Comparison of ENCODE assay signal across 25 cellular contexts in genomic region chr7:1100886-1101579, GRCh38. TPM values are rescaled to one million over a fixed set of nuclear protein-coding genes. Genes with fewer than 3 reads are reported as not detected.
DNase-seq lines count a peak whose midpoint lies in the region; ATAC-seq, FAIRE-seq and TF ChIP-seq lines count a peak whose summit lies in the region.
"Had no signal": no experiment of that assay in that cellular context is flagged by ENCODE, and none has a peak within 500 bp of the region (broad histone marks: within the 10 kb centered on the region; RNA-seq: fewer than 3 reads in every experiment).

No MANE protein-coding gene starts in this region.

- no peaks in the 10 kb centered on the region for H4K20me1 ChIP-seq in OCI-LY3 (ENCODE audit: insufficient read depth, low read length)

- DNase-seq in HTR-8/SVneo (ENCODE audit: insufficient read length, low spot score) = no peak
- no peak for DNase-seq in endodermal cell
- peak; percentile 68 for DNase-seq in retina
- no peak for DNase-seq in substantia nigra (lab: John Stamatoyannopoulos, UW)
- no peak for DNase-seq in NCI-H187 (lab: John Stamatoyannopoulos, UW)
- DNase-seq in activated naive CD4-positive, alpha-beta T cell treated with anti-CD3 and anti-CD28 coated beads, Interleukin-2, amount 50 U/mL, for 16 hours = no peak
- DNase-seq: activated CD4-positive, alpha-beta T cell treated with anti-CD3 and anti-CD28 coated beads for 36 hours; activated effector memory CD4-positive, alpha-beta T cell treated with anti-CD3 and anti-CD28 coated beads, Interleukin-2, amount 50 U/mL, for 16 hours; cerebellar nuclear complex; islet precursor cell; Karpas-422; left ventricle myocardium superior; naive B cell; NCI-H146; NCI-H226; NCI-H748 treated with DMSO at 0.1 percent for 48 hours; RPMI8226; stimulated activated CD4-positive, alpha-beta T cell treated with anti-CD3 and anti-CD28 coated beads, Interleukin-2, amount 100 ng/mL, for 48 hours; uterus had no signal

- peak overlapping the region; percentile 66 for H3K27ac Mint-ChIP-seq in endodermal cell
- H3K27ac Mint-ChIP-seq: CD14-positive monocyte; mesothelial cell of epicardium; naive B cell; T-helper 2 cell treated with Interferon-gamma antibody and Interleukin-4, amounts not matched to agents 5 μg/mL and 100 μg/mL, for 36 hours had no signal

- H3K9me3 Mint-ChIP-seq in endodermal cell = peaks cover 2% of the 10 kb centered on the region
- H3K9me3 Mint-ChIP-seq: T-helper 2 cell treated with Interferon-gamma antibody and Interleukin-4, amounts not matched to agents 5 μg/mL and 100 μg/mL, for 36 hours had no signal

- peak; percentile 54 for FAIRE-seq in HTR-8/SVneo (lab: Jason Lieb, UNC)

- H3K9me3 ChIP-seq in OCI-LY3 (ENCODE audit: insufficient read depth, low read length) (no peaks in the 10 kb centered on the region), endodermal cell (ENCODE audit: control insufficient read depth, low read length) (no peaks in the 10 kb centered on the region)
- H3K9me3 ChIP-seq: uterus had no signal

- no peaks in the 10 kb centered on the region for H3K27me3 Mint-ChIP-seq in endodermal cell (ENCODE audit: insufficient read depth)
- H3K27me3 Mint-ChIP-seq: activated CD4-positive, alpha-beta T cell treated with anti-CD3 and anti-CD28 coated beads for 36 hours had no signal

- no peaks in the 10 kb centered on the region for H3K27me3 ChIP-seq in OCI-LY3 (ENCODE audit: low read depth, low read length)
- no peaks in the 10 kb centered on the region for H3K27me3 ChIP-seq in endodermal cell (ENCODE audit: control insufficient read depth, insufficient read depth, low read length, poor library complexity, severe bottlenecking)
- H3K27me3 ChIP-seq: uterus had no signal

- TF ChIP-seq CTCF in OCI-LY3 (IDR thresholded peaks at IDR 0.05; ENCODE audit: low read depth, low read length) (no peak), endodermal cell (conservative IDR thresholded peaks at IDR 0.05) (no peak)

- H3K4me1 Mint-ChIP-seq in endodermal cell = no peaks in the 10 kb centered on the region

- H3K36me3 ChIP-seq in OCI-LY3 (replicated peaks; ENCODE audit: low read depth, low read length) = peaks cover 29% of the 10 kb centered on the region
- H3K36me3 ChIP-seq in endodermal cell (ENCODE audit: control insufficient read depth, insufficient read depth, low read length) = peaks cover 15% of the 10 kb centered on the region
- H3K36me3 ChIP-seq: uterus had no signal

- peaks cover 14% of the 10 kb centered on the region for H3K36me3 Mint-ChIP-seq in endodermal cell (ENCODE audit: low read depth)
- H3K36me3 Mint-ChIP-seq: CD14-positive monocyte had no signal

- H3K27ac ChIP-seq in OCI-LY3 (ENCODE audit: low read length) (peak overlapping the region; percentile 40), endodermal cell (ENCODE audit: low read depth, low read length) (peak overlapping the region; percentile 88), substantia nigra (ENCODE audit: low read depth, low read length, poor library complexity, severe bottlenecking) (no peak overlapping the region)
- H3K27ac ChIP-seq: uterus had no signal

- H3K79me2 ChIP-seq in OCI-LY3 (ENCODE audit: low read length) = peaks cover 44% of the 10 kb centered on the region

- H3K9ac ChIP-seq in OCI-LY3 (ENCODE audit: low read length) (peak overlapping the region; percentile 26; the same call in 1 of the 2 replicates), endodermal cell (ENCODE audit: extremely low read depth, low read length, poor library complexity, severe bottlenecking) (no peak overlapping the region)

- H3K4me2 ChIP-seq in OCI-LY3 (ENCODE audit: low read length) = peak overlapping the region; percentile 63
- H3K4me2 ChIP-seq: smooth muscle cell had no signal

- no peak for ATAC-seq in HG03095 (IDR thresholded peaks at IDR 0.05; ENCODE audit: unreplicated experiment)
- ATAC-seq: activated CD4-positive, alpha-beta T cell treated with anti-CD3 and anti-CD28 coated beads for 36 hours; left ventricle myocardium superior had no signal

- 90 to 92% methylated on average over 27 to 31 of the region's 31 CpGs for whole genome bisulfite sequencing in endodermal cell (ENCODE audit: insufficient coverage in 1 of 2, insufficient read length in 1 of 2), 2 experiments

- H3K4me1 ChIP-seq in OCI-LY3 (ENCODE audit: low read length) = peaks cover 73% of the 10 kb centered on the region
- H3K4me1 ChIP-seq in endodermal cell (ENCODE audit: control insufficient read depth, insufficient read depth, low read length) = peaks cover 3% of the 10 kb centered on the region
- H3K4me1 ChIP-seq: uterus had no signal

- no peak overlapping the region for H3K4me3 ChIP-seq in OCI-LY3 (ENCODE audit: low read length)
- H3K4me3 ChIP-seq in endodermal cell (ENCODE audit: low read length) = no peak overlapping the region
- H3K4me3 ChIP-seq: smooth muscle cell, uterus had no signal

- no peak overlapping the region for H3K4me3 Mint-ChIP-seq in endodermal cell
- H3K4me3 Mint-ChIP-seq: activated CD4-positive, alpha-beta T cell treated with anti-CD3 and anti-CD28 coated beads for 36 hours; CD14-positive monocyte; mesothelial cell of epicardium; naive B cell; T-helper 2 cell treated with Interferon-gamma antibody and Interleukin-4, amounts not matched to agents 5 μg/mL and 100 μg/mL, for 36 hours had no signal

- H2AFZ ChIP-seq in OCI-LY3 (ENCODE audit: low read depth, low read length) = no peak overlapping the region

RNA-seq across cellular contexts. Expression of gene GPER1, which starts 13.1 kb away (rescaled TPM):
- total RNA-seq in endodermal cell = under 1 TPM; 0.35 to 0.51 TPM
- 1.1 TPM for polyA plus RNA-seq in endodermal cell (2013, experiment 1 of 2)
- 0.91 TPM for polyA plus RNA-seq in endodermal cell (2013, experiment 2 of 2)
- total RNA-seq: activated CD4-positive, alpha-beta T cell treated with anti-CD3 and anti-CD28 coated beads for 36 hours had no signal

RNA-seq across cellular contexts. Expression of gene GPR146, which starts 56.7 kb away (rescaled TPM):
- total RNA-seq in endodermal cell = under 1 TPM; 0.66 to 0.75 TPM
- 1.1 TPM for polyA plus RNA-seq in endodermal cell (2013, experiment 1 of 2)
- 1.7 TPM for polyA plus RNA-seq in endodermal cell (2013, experiment 2 of 2)

RNA-seq across cellular contexts. Expression of gene ZFAND2A, which starts 59.0 kb away (rescaled TPM):
- total RNA-seq in endodermal cell = 10 to 100 TPM; 14.9 to 17.1 TPM
- polyA plus RNA-seq in endodermal cell (2013, experiment 1 of 2) = 24.1 TPM
- 25.0 TPM for polyA plus RNA-seq in endodermal cell (2013, experiment 2 of 2)
